1 cellular context compared by ENCODE assay signal in genomic region chr17:81230043-81230820, GRCh38.
TF ChIP-seq lines count a peak whose summit lies in the region.

No MANE protein-coding gene starts in this region.

TF ChIP-seq in K562, 482 proteins besides CTCF, POLR2A, EP300 and RAD21:
- peak; percentile 12; the same call in 1 of the 2 replicates for TF ChIP-seq ETV1 (tag; conservative IDR thresholded peaks at IDR 0.05; ENCODE audit: low read depth)
- TF ChIP-seq SRF (CRISPR knock-in tag; IDR thresholded peaks at IDR 0.05) = peak in 1 of 2 experiments; percentile 85; a peak in 1 of 4 replicates
- TF ChIP-seq NFIX (CRISPR knock-in tag; IDR thresholded peaks at IDR 0.05; ENCODE audit: low read depth) = no peak
- TF ChIP-seq ZFP36 (IDR thresholded peaks at IDR 0.05; ENCODE audit: low read depth, low read length, partially characterized antibody) = peak; percentile 98
- peak; percentile 27; the same call in 1 of the 2 replicates for TF ChIP-seq ZNF740 (CRISPR knock-in tag; IDR thresholded peaks at IDR 0.05)
- TF ChIP-seq ZNF740 (tag; IDR thresholded peaks at IDR 0.05) = no peak
- TF ChIP-seq RB1 (IDR thresholded peaks at IDR 0.05; ENCODE audit: low read depth) = peak; percentile 82
- TF ChIP-seq SMARCA5 (IDR thresholded peaks at IDR 0.05) = peak; percentile 70; the same call in 1 of the 2 replicates
- 0 out of 2 replicates have a peak, but pooled peaks have one; percentile 11 for TF ChIP-seq CC2D1A (IDR thresholded peaks at IDR 0.05)
- TF ChIP-seq, protein P1, sequence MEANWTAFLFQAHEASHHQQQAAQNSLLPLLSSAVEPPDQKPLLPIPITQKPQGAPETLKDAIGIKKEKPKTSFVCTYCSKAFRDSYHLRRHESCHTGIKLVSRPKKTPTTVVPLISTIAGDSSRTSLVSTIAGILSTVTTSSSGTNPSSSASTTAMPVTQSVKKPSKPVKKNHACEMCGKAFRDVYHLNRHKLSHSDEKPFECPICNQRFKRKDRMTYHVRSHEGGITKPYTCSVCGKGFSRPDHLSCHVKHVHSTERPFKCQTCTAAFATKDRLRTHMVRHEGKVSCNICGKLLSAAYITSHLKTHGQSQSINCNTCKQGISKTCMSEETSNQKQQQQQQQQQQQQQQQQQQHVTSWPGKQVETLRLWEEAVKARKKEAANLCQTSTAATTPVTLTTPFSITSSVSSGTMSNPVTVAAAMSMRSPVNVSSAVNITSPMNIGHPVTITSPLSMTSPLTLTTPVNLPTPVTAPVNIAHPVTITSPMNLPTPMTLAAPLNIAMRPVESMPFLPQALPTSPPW (CRISPR knock-in tag; IDR thresholded peaks at IDR 0.05) = peak; percentile 32; the same call in 1 of the 2 replicates
- TF ChIP-seq PHTF2 (CRISPR knock-in tag; IDR thresholded peaks at IDR 0.05) = no peak
- TF ChIP-seq CTBP1 (IDR thresholded peaks at IDR 0.05; ENCODE audit: borderline replicate concordance) = 0 out of 2 replicates have a peak, but pooled peaks have one; percentile 42
- peak; percentile 34; the same call in 1 of the 2 replicates for TF ChIP-seq MTA3 (IDR thresholded peaks at IDR 0.05; ENCODE audit: borderline replicate concordance)
- no peak for TF ChIP-seq CAMTA2 (CRISPR knock-in tag; conservative IDR thresholded peaks at IDR 0.05)
- peak; percentile 74 for TF ChIP-seq EGR1 (conservative IDR thresholded peaks at IDR 0.05)
- no peak for TF ChIP-seq JUNB (CRISPR knock-in tag; conservative IDR thresholded peaks at IDR 0.05)
- peak; percentile 72 for TF ChIP-seq ZNF436 (CRISPR knock-in tag; IDR thresholded peaks at IDR 0.05)
- peak; percentile 44 to 47; a peak in 3 of 4 replicates for TF ChIP-seq KDM1A (IDR thresholded peaks at IDR 0.05)
- peak; percentile 63; the same call in 1 of the 2 replicates for TF ChIP-seq ZBTB7A (IDR thresholded peaks at IDR 0.05; ENCODE audit: borderline replicate concordance, control insufficient read depth, low read depth, low read length)
- TF ChIP-seq MEIS2 (IDR thresholded peaks at IDR 0.05; ENCODE audit: partially characterized antibody) = no peak
- TF ChIP-seq ZNF23 (CRISPR knock-in tag; IDR thresholded peaks at IDR 0.05) = no peak
- no peak for TF ChIP-seq ETS2 (tag; IDR thresholded peaks at IDR 0.05; ENCODE audit: borderline replicate concordance, poor library complexity, severe bottlenecking)
- TF ChIP-seq HNRNPL (IDR thresholded peaks at IDR 0.05; ENCODE audit: low read depth, low read length) = no peak
- TF ChIP-seq, protein P2, sequence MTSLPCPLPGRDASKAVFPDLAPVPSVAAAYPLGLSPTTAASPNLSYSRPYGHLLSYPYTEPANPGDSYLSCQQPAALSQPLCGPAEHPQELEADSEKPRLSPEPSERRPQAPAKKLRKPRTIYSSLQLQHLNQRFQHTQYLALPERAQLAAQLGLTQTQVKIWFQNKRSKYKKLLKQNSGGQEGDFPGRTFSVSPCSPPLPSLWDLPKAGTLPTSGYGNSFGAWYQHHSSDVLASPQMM (CRISPR knock-in tag; IDR thresholded peaks at IDR 0.05) = no peak
- TF ChIP-seq CTCFL (IDR thresholded peaks at IDR 0.05; ENCODE audit: borderline replicate concordance, insufficient read depth, low read depth, low read length, poor library complexity, severe bottlenecking) = peak; percentile 57
- peak; percentile 79 for TF ChIP-seq SMC3 (conservative IDR thresholded peaks at IDR 0.05; ENCODE audit: insufficient read depth, low read depth, low read length)
- TF ChIP-seq TFAP4 (CRISPR knock-in tag; IDR thresholded peaks at IDR 0.05; ENCODE audit: borderline replicate concordance) = peak; percentile 53; the same call in 1 of the 2 replicates
- 0 out of 2 replicates have a peak, but pooled peaks have one; percentile 6 for TF ChIP-seq KLF16 (IDR thresholded peaks at IDR 0.05)
- TF ChIP-seq EWSR1 (IDR thresholded peaks at IDR 0.05; ENCODE audit: borderline replicate concordance, low read depth, partially characterized antibody) = no peak
- peak in 1 of 3 experiments; percentile 12 for TF ChIP-seq YY1 (IDR thresholded peaks at IDR 0.05; ENCODE audit: borderline replicate concordance in 1 of 3, control insufficient read depth in 1 of 3, extremely low read depth in 1 of 3, insufficient read depth in 3 of 3, insufficient read length in 1 of 3, insufficient replicate concordance in 2 of 3, low read depth in 1 of 3, low read length in 2 of 3)
- TF ChIP-seq FIP1L1 (IDR thresholded peaks at IDR 0.05; ENCODE audit: low read depth, low read length, poor library complexity, severe bottlenecking) = peak; percentile 58
- peak; percentile 57; the same call in 1 of the 2 replicates for TF ChIP-seq STAG1 (CRISPR knock-in tag; IDR thresholded peaks at IDR 0.05; ENCODE audit: borderline replicate concordance)
- TF ChIP-seq, protein P3, sequence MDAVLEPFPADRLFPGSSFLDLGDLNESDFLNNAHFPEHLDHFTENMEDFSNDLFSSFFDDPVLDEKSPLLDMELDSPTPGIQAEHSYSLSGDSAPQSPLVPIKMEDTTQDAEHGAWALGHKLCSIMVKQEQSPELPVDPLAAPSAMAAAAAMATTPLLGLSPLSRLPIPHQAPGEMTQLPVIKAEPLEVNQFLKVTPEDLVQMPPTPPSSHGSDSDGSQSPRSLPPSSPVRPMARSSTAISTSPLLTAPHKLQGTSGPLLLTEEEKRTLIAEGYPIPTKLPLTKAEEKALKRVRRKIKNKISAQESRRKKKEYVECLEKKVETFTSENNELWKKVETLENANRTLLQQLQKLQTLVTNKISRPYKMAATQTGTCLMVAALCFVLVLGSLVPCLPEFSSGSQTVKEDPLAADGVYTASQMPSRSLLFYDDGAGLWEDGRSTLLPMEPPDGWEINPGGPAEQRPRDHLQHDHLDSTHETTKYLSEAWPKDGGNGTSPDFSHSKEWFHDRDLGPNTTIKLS (IDR thresholded peaks at IDR 0.05; ENCODE audit: borderline replicate concordance, low read depth) = no peak
- peak; percentile 96 for TF ChIP-seq ZNF263 (CRISPR knock-in tag; IDR thresholded peaks at IDR 0.05; ENCODE audit: borderline replicate concordance)
- TF ChIP-seq BCOR (IDR thresholded peaks at IDR 0.05) = peak; percentile 81; the same call in 1 of the 2 replicates
- no peak for TF ChIP-seq ZFP30 (CRISPR knock-in tag; IDR thresholded peaks at IDR 0.05; ENCODE audit: borderline replicate concordance)
- TF ChIP-seq RCOR1 (IDR thresholded peaks at IDR 0.05; ENCODE audit: borderline replicate concordance in 1 of 2, low read depth in 2 of 2, low read length in 2 of 2) = peak in 1 of 2 experiments; percentile 55; a peak in 1 of 4 replicates
- peak in 1 of 2 experiments; percentile 72; a peak in 2 of 4 replicates for TF ChIP-seq MAZ (CRISPR knock-in tag; conservative IDR thresholded peaks at IDR 0.05 in 1 of 2, IDR thresholded peaks at IDR 0.05 in 1 of 2)
- TF ChIP-seq ZNF764 (CRISPR knock-in tag; IDR thresholded peaks at IDR 0.05; ENCODE audit: low read depth) = no peak
- TF ChIP-seq CREM (IDR thresholded peaks at IDR 0.05; ENCODE audit: low read depth) = peak; percentile 58
